3 cellular contexts compared by ENCODE assay signal in genomic region chr3:125246237-125246636, GRCh38.
TF ChIP-seq lines count a peak whose summit lies in the region.

No MANE protein-coding gene starts in this region.

TF ChIP-seq in HepG2, 621 proteins besides CTCF, POLR2A, EP300 and RAD21:
- TF ChIP-seq MAFF (IDR thresholded peaks at IDR 0.05; ENCODE audit: low read depth, low read length): peak; percentile 66
- no peak for TF ChIP-seq ZNF263 (CRISPR knock-in tag; IDR thresholded peaks at IDR 0.05)
- TF ChIP-seq KDM4B (CRISPR knock-in tag; IDR thresholded peaks at IDR 0.05): no peak
- no peak for TF ChIP-seq HOXA7 (CRISPR knock-in tag; IDR thresholded peaks at IDR 0.05)
- no peak for TF ChIP-seq SRY (CRISPR knock-in tag; IDR thresholded peaks at IDR 0.05)
- no peak for TF ChIP-seq NR3C1 (CRISPR knock-in tag; IDR thresholded peaks at IDR 0.05)
- peak; percentile 77 to 85 for TF ChIP-seq MAFK (conservative IDR thresholded peaks at IDR 0.05 in 1 of 2, IDR thresholded peaks at IDR 0.05 in 1 of 2; ENCODE audit: low read length in 2 of 2)
- TF ChIP-seq MLXIP (CRISPR knock-in tag; IDR thresholded peaks at IDR 0.05; ENCODE audit: borderline replicate concordance): no peak

TF ChIP-seq in IMR-90, 13 proteins besides CTCF, POLR2A, EP300 and RAD21:
- no peak for TF ChIP-seq NFE2L2 (IDR thresholded peaks at IDR 0.05; ENCODE audit: low read depth, low read length)
- TF ChIP-seq BHLHE40 (IDR thresholded peaks at IDR 0.05; ENCODE audit: low read depth, low read length): no peak
- no peak for TF ChIP-seq USF2 (IDR thresholded peaks at IDR 0.05; ENCODE audit: low read depth, low read length)
- no peak for TF ChIP-seq SMC3 (IDR thresholded peaks at IDR 0.05; ENCODE audit: low read depth, low read length)
- TF ChIP-seq RFX5 (IDR thresholded peaks at IDR 0.05; ENCODE audit: low read depth, low read length): no peak
- TF ChIP-seq MAFK (IDR thresholded peaks at IDR 0.05; ENCODE audit: low read depth, low read length): peak; percentile 86
- TF ChIP-seq ELK1 (IDR thresholded peaks at IDR 0.05; ENCODE audit: borderline replicate concordance, low read depth, low read length): no peak
- TF ChIP-seq MAZ (IDR thresholded peaks at IDR 0.05; ENCODE audit: borderline replicate concordance, low read depth, low read length): no peak
TF ChIP-seq in IMR-90: peak in this region for 1.

TF ChIP-seq in K562, 482 proteins besides CTCF, POLR2A, EP300 and RAD21:
- peak; percentile 39; the same call in 1 of the 2 replicates for TF ChIP-seq ZNF316 (IDR thresholded peaks at IDR 0.05)
- TF ChIP-seq FOS (IDR thresholded peaks at IDR 0.05; ENCODE audit: extremely low read depth, insufficient read length): no peak
- TF ChIP-seq MAFK (IDR thresholded peaks at IDR 0.05; ENCODE audit: low read length): peak; percentile 20; the same call in 1 of the 2 replicates
- TF ChIP-seq, protein P1, sequence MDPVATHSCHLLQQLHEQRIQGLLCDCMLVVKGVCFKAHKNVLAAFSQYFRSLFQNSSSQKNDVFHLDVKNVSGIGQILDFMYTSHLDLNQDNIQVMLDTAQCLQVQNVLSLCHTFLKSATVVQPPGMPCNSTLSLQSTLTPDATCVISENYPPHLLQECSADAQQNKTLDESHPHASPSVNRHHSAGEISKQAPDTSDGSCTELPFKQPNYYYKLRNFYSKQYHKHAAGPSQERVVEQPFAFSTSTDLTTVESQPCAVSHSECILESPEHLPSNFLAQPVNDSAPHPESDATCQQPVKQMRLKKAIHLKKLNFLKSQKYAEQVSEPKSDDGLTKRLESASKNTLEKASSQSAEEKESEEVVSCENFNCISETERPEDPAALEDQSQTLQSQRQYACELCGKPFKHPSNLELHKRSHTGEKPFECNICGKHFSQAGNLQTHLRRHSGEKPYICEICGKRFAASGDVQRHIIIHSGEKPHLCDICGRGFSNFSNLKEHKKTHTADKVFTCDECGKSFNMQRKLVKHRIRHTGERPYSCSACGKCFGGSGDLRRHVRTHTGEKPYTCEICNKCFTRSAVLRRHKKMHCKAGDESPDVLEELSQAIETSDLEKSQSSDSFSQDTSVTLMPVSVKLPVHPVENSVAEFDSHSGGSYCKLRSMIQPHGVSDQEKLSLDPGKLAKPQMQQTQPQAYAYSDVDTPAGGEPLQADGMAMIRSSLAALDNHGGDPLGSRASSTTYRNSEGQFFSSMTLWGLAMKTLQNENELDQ (CRISPR knock-in tag; IDR thresholded peaks at IDR 0.05; ENCODE audit: borderline replicate concordance): no peak
- no peak for TF ChIP-seq ZBTB8A (IDR thresholded peaks at IDR 0.05; ENCODE audit: partially characterized antibody)
- no peak for TF ChIP-seq HCFC1 (IDR thresholded peaks at IDR 0.05; ENCODE audit: low read depth, low read length)
TF ChIP-seq in K562: peak in this region for 2.
